In genomic region chrX:49345402-49345801, GRCh38 we compare ENCODE assay signal across 2 cellular contexts. TPM values are rescaled to one million over a fixed set of nuclear protein-coding genes. Genes with fewer than 3 reads are reported as not detected.
"Had no signal": no experiment of that assay in that cellular context is flagged by ENCODE, and none has a peak within 500 bp of the region (broad histone marks: within the 10 kb centered on the region; RNA-seq: fewer than 3 reads in every experiment).

No MANE protein-coding gene starts in this region.

RNA-seq across cellular contexts. Expression of gene GAGE13, which starts 14.0 kb away (rescaled TPM):
- total RNA-seq: G401, GM12878 had no signal
- polyA plus RNA-seq: GM12878 had no signal

RNA-seq across cellular contexts. Expression of gene GAGE12J, which starts 23.6 kb away (rescaled TPM):
- total RNA-seq: G401, GM12878 had no signal
- polyA plus RNA-seq: GM12878 had no signal

RNA-seq across cellular contexts. Expression of gene GAGE10, which starts 42.0 kb away (rescaled TPM):
- total RNA-seq: G401, GM12878 had no signal
- polyA plus RNA-seq: GM12878 had no signal
